Comparison of ENCODE assay signal across 8 cellular contexts in the genomic region with DNA sequence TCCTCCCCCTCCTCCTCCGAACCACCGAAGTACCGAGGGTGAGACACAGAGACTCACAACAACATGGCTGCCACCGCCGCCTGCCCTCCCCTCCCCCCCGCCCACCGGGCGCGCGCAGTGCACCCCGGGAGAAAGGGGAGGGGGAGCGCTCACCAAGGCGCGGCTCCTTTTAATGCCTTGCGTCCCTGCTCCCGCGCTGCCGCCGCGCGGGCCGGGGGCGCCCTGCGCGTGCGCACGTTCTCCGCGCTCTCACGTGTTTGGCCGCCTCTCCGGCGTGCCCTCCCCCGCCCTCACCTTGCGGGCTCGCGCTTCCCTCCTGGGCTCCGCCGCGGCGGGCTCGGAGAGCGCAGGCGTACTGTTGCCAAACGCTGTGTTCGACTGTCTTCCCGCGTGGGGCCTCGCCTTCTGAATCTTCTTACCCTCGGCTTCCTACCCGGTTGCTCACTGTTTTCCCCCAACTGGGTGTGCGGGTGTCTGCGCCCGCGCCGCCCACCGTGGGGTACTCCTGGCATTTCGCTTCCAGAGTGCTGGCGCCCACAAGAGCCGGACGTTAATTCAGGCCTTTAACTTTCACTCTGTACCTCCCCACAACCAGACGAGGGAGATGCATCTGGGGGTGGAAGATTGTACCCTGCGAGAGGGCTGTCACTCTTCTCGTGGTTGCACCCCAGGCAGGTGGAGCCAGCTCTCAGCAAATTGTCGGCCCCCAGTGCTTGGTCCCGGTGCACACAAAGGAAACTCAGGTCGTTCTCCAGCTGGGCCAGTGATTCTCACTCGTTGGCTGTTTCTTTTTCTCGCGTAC. TPM values are rescaled to one million over a fixed set of nuclear protein-coding genes. Genes with fewer than 3 reads are reported as not detected.
DNase-seq lines count a peak whose midpoint lies in the region; ATAC-seq and TF ChIP-seq lines count a peak whose summit lies in the region.

A gene with protein sequence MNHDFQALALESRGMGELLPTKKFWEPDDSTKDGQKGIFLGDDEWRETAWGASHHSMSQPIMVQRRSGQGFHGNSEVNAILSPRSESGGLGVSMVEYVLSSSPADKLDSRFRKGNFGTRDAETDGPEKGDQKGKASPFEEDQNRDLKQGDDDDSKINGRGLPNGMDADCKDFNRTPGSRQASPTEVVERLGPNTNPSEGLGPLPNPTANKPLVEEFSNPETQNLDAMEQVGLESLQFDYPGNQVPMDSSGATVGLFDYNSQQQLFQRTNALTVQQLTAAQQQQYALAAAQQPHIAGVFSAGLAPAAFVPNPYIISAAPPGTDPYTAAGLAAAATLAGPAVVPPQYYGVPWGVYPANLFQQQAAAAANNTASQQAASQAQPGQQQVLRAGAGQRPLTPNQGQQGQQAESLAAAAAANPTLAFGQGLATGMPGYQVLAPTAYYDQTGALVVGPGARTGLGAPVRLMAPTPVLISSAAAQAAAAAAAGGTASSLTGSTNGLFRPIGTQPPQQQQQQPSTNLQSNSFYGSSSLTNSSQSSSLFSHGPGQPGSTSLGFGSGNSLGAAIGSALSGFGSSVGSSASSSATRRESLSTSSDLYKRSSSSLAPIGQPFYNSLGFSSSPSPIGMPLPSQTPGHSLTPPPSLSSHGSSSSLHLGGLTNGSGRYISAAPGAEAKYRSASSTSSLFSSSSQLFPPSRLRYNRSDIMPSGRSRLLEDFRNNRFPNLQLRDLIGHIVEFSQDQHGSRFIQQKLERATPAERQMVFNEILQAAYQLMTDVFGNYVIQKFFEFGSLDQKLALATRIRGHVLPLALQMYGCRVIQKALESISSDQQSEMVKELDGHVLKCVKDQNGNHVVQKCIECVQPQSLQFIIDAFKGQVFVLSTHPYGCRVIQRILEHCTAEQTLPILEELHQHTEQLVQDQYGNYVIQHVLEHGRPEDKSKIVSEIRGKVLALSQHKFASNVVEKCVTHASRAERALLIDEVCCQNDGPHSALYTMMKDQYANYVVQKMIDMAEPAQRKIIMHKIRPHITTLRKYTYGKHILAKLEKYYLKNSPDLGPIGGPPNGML (minus strand): TSS at position 92 of the 802 bp plus-strand sequence. CDS start 23,484 bp downstream, outside the sequence.

- H3K4me2 ChIP-seq in parathyroid adenoma (ENCODE audit: low read length), result peak within 1 kb of the TSS; percentile 80

- H3K27ac ChIP-seq in cardiac muscle cell (peak within 1 kb of the TSS; percentile 99), parathyroid adenoma (peak within 1 kb of the TSS; percentile 91), tibial artery (peak within 1 kb of the TSS; percentile 96 to 97)

- TF ChIP-seq CTCF in GM13976 (IDR thresholded peaks at IDR 0.05; ENCODE audit: borderline replicate concordance, control extremely low read depth, extremely low read depth, insufficient read depth, missing control alignments), result no peak
- TF ChIP-seq CTCF in cardiac muscle cell (IDR thresholded peaks at IDR 0.05; ENCODE audit: low read depth, low read length), result no peak
- TF ChIP-seq CTCF in parathyroid adenoma (IDR thresholded peaks at IDR 0.05), result no peak
- TF ChIP-seq CTCF in tibial artery (IDR thresholded peaks at IDR 0.05), result peak in 1 of 2 experiments; percentile 5

- H3K9ac ChIP-seq in adipocyte (ENCODE audit: low read length) (peak within 1 kb of the TSS; percentile 93), parathyroid adenoma (peak within 1 kb of the TSS; percentile 93)

- peak within 1 kb of the TSS; percentile 99 for H2AFZ ChIP-seq in parathyroid adenoma

- ATAC-seq in HG02852 (IDR thresholded peaks at IDR 0.05; ENCODE audit: unreplicated experiment), result peak; percentile 79

- in situ Hi-C loops in GM13976 (cut with MboI; ENCODE audit: low sequenced_read_pairs, unreplicated experiment), result no loop called here

- H3K4me3 ChIP-seq in adipocyte (ENCODE audit: low read length) (peak within 1 kb of the TSS; percentile 96), cardiac muscle cell (peak within 1 kb of the TSS; percentile 57), parathyroid adenoma (ENCODE audit: low read depth, low read length) (peak within 1 kb of the TSS; percentile 82), tibial artery (peak within 1 kb of the TSS; percentile 94 to 95)

- intact Hi-C loops in tibial artery (cut with DNase I; ENCODE audit: low total_unique reads), result no loop called here

- H3K36me3 ChIP-seq in adipocyte (ENCODE audit: control insufficient read depth, insufficient read depth, low read length, severe bottlenecking) (no peaks in the 10 kb centered on the region), cardiac muscle cell (no peaks in the 10 kb centered on the region), parathyroid adenoma (ENCODE audit: control insufficient read depth, insufficient read depth, low read length) (no peaks in the 10 kb centered on the region), tibial artery (no peaks in the 10 kb centered on the region)

- peaks cover 31% of the 10 kb centered on the region for H3K79me2 ChIP-seq in parathyroid adenoma

- H3K4me1 ChIP-seq in adipocyte (ENCODE audit: control insufficient read depth, insufficient read depth, low read length) (peaks cover 32% of the 10 kb centered on the region), cardiac muscle cell (ENCODE audit: low read depth) (peaks cover 46% of the 10 kb centered on the region), parathyroid adenoma (peaks cover 21% of the 10 kb centered on the region), tibial artery (peaks cover 0 to 42% (median 29%) of the 10 kb centered on the region in 4 donors)

- DNase-seq in GM13976 (ENCODE audit: low spot score), result peak; percentile 97
- DNase-seq in NCI-H1436 treated with DMSO at 0.1 percent for 48 hours (lab: John Stamatoyannopoulos, UW), result peak; percentile 87
- peak; percentile 92 for DNase-seq in T follicular helper cell (ENCODE audit: low read depth)
- DNase-seq in adipocyte (ENCODE audit: low read depth), result peak; percentile 97
- peak; percentile 96 to 98 for DNase-seq in cardiac muscle cell (ENCODE audit: low read depth in 1 of 2, low spot score in 1 of 2)
- DNase-seq in tibial artery, result peak; percentile 90 to 96

- H3K9me3 ChIP-seq in adipocyte (ENCODE audit: control insufficient read depth, low read length) (no peaks in the 10 kb centered on the region), cardiac muscle cell (ENCODE audit: low read depth) (no peaks in the 10 kb centered on the region), parathyroid adenoma (ENCODE audit: control insufficient read depth, low read length) (no peaks in the 10 kb centered on the region), tibial artery (no peaks in the 10 kb centered on the region)

- H3K27me3 ChIP-seq in adipocyte (replicated peaks; ENCODE audit: control insufficient read depth, insufficient read depth, low read length) (no peaks in the 10 kb centered on the region), cardiac muscle cell (no peaks in the 10 kb centered on the region), parathyroid adenoma (ENCODE audit: control insufficient read depth, insufficient read depth, low read length) (no peaks in the 10 kb centered on the region), tibial artery (no peaks in the 10 kb centered on the region)

RNA-seq across cellular contexts. Expression of the gene that starts here (rescaled TPM):
- total RNA-seq in cardiac muscle cell, result 27.3 and 35.8 TPM in 2 replicates
- polyA plus RNA-seq in cardiac muscle cell, result 18.4 and 20.1 TPM in 2 replicates

Comparison
In these comparisons a context has a peak if more than half of its experiments do, and no peak if none do; other contexts are left out.
1. Peak in every context shown above with its lines: DNase-seq, ATAC-seq, H3K4me3 ChIP-seq and H3K27ac ChIP-seq.